In the genomic region with DNA sequence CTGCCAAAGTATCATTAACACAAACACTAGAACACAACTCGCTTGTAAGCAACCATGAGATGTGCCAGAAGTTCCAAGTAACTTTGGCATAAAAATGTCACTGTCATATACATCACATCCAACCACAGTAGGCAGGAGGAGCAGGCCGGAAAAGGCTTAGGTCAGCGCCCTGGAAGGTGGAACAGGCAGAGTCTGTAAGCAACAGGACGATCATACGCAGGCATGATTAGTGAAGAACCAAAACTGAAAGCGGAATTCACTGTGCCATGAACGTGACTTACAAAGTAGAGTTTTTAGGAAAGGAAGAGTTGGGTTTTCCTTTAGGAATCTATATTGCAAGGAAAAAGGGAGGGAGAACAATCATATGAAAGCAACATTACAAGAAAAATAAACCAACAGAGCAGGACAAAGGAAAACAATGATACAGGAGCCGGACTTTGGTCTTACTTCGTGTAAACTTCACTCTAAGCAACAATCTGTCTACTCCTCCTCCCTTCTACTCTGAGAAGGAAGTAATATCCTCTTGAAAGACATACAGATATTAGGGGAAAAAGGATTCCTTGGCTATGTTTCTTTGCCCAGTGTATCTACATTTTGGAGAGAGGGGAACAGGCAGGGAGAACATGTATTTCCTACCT, we compare ENCODE assay signal across 7 cellular contexts. TPM values are rescaled to one million over a fixed set of nuclear protein-coding genes. Genes with fewer than 3 reads are reported as not detected.
DNase-seq lines count a peak whose midpoint lies in the region; ATAC-seq and TF ChIP-seq lines count a peak whose summit lies in the region.

No MANE protein-coding gene starts in this region.

- no peaks in the 10 kb centered on the region for H3K9me3 ChIP-seq in lower lobe of right lung
- no peaks in the 10 kb centered on the region for H3K9me3 ChIP-seq in suprapubic skin

- peak overlapping the region; percentile 51 for H3K4me3 ChIP-seq in coronary artery
- H3K4me3 ChIP-seq in lower lobe of right lung = peak overlapping the region; percentile 22
- H3K4me3 ChIP-seq in suprapubic skin = peak overlapping the region; percentile 13

- TF ChIP-seq CTCF in coronary artery (IDR thresholded peaks at IDR 0.05) (no peak), lower lobe of right lung (IDR thresholded peaks at IDR 0.05) (no peak), suprapubic skin (IDR thresholded peaks at IDR 0.05) (no peak)

- ATAC-seq in lower lobe of right lung = peak; percentile 64 to 72

- H3K27me3 ChIP-seq in lower lobe of right lung (ENCODE audit: low read depth) (no peaks in the 10 kb centered on the region), suprapubic skin (no peaks in the 10 kb centered on the region)

- DNase-seq in SK-MEL-5 (ENCODE audit: low read depth, low spot score) (peak; percentile 80), coronary artery (ENCODE audit: low spot score) (no peak), lower lobe of right lung (peak; percentile 46), suprapubic skin (ENCODE audit: low spot score in 2 of 2) (no peak), NCI-H1436 treated with DMSO at 0.1 percent for 48 hours (lab: John Stamatoyannopoulos, UW) (no peak), NCI-H526 treated with DMSO at 0.1 percent for 48 hours (lab: John Stamatoyannopoulos, UW) (no peak), islet precursor cell (no peak)

- H3K36me3 ChIP-seq in lower lobe of right lung (peaks cover 93% of the 10 kb centered on the region), suprapubic skin (peaks cover 65% of the 10 kb centered on the region)

- intact Hi-C loops in lower lobe of right lung (cut with DNase I) = no loop called here

- in situ Hi-C loops in SK-MEL-5 (cut with HindIII; ENCODE audit: low pct_unique_long_range_greater_than_20kb, low sequenced_read_pairs) = no loop called here

- TF ChIP-seq POLR2A in suprapubic skin (IDR thresholded peaks at IDR 0.05) = no peak

- H3K4me1 ChIP-seq in lower lobe of right lung (peaks cover 18% of the 10 kb centered on the region), suprapubic skin (peaks cover 4% of the 10 kb centered on the region)

- peak overlapping the region; percentile 55 to 73 for H3K27ac ChIP-seq in coronary artery
- H3K27ac ChIP-seq in lower lobe of right lung = peak overlapping the region; percentile 73
- peak overlapping the region; percentile 59 for H3K27ac ChIP-seq in suprapubic skin

- no peak for TF ChIP-seq EP300 in suprapubic skin (IDR thresholded peaks at IDR 0.05)

- WGBS in suprapubic skin = 26% methylated on average over 9 of the region's 9 CpGs

RNA-seq across cellular contexts. Expression of gene YWHAE, which starts 52.2 kb away (rescaled TPM):
- total RNA-seq in SK-MEL-5 (2014; rRNA removed; shearing (Covaris generic)) = 244 and 257 TPM in 2 replicates
- 1,128 and 1,216 TPM in 2 replicates for polyA plus RNA-seq in SK-MEL-5 (2015; cell fraction: cytosol; rRNA removed)
- 182 and 202 TPM in 2 replicates for polyA plus RNA-seq in SK-MEL-5 (2015; cell fraction: nucleus; rRNA removed)
- total RNA-seq in lower lobe of right lung = 383 TPM
- 100 to 1,000 TPM; 467 to 572 (median 520) TPM for total RNA-seq in suprapubic skin

Comparison
In these comparisons a context has a peak if more than half of its experiments do, and no peak if none do; other contexts are left out.
1. DNase-seq: peak in SK-MEL-5 (single experiment) and lower lobe of right lung (single experiment); none in coronary artery (single experiment), suprapubic skin (0 of 2), NCI-H1436 treated with DMSO at 0.1 percent for 48 hours (single experiment), NCI-H526 treated with DMSO at 0.1 percent for 48 hours (single experiment) and islet precursor cell (single experiment).
2. Peak in every context shown above with its lines, with median percentiles within 50 percentile points of each other: H3K27ac ChIP-seq and H3K4me3 ChIP-seq.